8 cellular contexts compared by ENCODE assay signal in the genomic region with DNA sequence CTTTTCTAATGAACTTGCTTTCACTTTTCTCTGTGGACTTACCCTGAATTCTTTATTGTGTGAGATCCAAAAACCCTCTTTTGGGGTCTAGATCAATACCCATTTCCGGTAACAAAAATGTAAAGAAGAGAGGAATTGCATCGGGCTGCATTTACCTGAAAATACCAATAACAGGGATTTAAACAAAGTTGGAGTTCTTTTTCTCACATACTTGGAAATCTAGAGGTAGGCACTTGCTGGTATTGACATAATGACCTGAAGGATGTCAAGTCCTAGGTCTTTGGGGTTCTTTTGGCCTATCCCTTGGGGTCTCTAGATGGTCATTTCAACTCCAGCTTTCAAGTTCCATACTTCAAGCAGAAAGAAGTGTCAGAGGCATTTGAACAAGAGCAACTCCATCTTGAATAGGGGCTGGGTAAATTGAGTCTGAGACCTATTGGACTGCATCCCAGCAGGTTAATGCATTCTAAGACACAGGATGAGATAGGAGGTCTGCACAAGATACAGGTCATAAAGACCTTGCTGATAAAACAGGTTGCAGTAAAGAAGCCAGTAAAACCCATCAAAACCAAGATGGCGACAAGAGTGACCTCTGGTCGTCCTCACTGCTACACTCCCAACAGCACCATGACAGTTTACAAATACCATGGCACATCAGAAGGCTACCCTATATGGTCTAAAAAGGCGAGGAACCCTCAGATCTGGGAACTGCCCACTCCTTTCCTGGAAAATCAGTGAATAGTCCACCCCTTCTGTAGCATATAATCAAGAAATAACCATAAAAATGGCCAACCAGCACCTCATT.
"Had no signal": no experiment of that assay in that cellular context is flagged by ENCODE, and none has a peak within 500 bp of the region (broad histone marks: within the 10 kb centered on the region; RNA-seq: fewer than 3 reads in every experiment).

No MANE protein-coding gene starts in this region.

- H3K27ac ChIP-seq: HL-60, KMS-11 had no signal

- H3K4me3 Mint-ChIP-seq: IgD-negative memory B cell had no signal

- FAIRE-seq: HepG2, HTR-8/SVneo had no signal

- H3K4me2 ChIP-seq: KMS-11 had no signal

- ATAC-seq: HepG2 had no signal

- H3K27ac Mint-ChIP-seq: IgD-negative memory B cell had no signal

- DNase-seq: IMR-90, KBM-7, KG1 had no signal

- H3K9ac ChIP-seq: KMS-11 had no signal
